ENCODE assay signal across 20 cellular contexts in the genomic region with DNA sequence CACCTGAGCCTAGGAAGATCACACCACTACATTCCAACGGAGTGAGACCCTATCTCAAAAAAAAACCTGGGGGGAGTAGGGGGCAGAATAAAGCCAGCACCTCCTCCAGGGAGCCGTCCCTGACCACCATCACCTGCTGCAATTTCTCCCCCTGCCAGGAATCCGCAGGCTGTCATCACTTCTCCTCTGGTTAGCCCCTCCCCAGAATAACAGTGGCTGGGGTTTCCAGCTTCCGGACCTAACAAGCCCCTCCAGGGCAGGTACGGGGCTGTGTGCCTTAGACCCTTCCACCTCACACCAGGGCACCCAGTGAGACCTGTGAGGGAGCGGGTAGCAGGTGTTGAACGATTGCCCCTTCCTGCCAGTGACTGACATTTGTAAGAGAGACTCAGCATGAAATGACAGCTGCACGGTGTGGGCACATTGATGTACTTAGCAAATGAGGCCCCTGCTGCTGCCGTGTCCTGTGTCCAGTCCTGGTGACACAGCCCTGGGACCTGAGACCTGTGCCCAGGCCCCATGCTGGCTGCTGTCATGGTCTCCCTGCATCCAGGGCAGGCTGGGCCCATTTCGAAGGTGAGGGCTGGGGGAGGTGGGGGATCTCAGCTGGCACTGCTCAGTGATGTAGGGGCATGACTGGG. TPM values are rescaled to one million over a fixed set of nuclear protein-coding genes. Genes with fewer than 3 reads are reported as not detected.
DNase-seq lines count a peak whose midpoint lies in the region; ATAC-seq and TF ChIP-seq lines count a peak whose summit lies in the region.
"Had no signal": no experiment of that assay in that cellular context is flagged by ENCODE, and none has a peak within 500 bp of the region (broad histone marks: within the 10 kb centered on the region; RNA-seq: fewer than 3 reads in every experiment).

No MANE protein-coding gene starts in this region.

- H3K27ac ChIP-seq in BLaER1 treated with 17β-estradiol and CSF1 and Interleukin-3, amounts not matched to agents 10 nM and 100 nM = peak overlapping the region in 4 of 11 experiments; percentile 33 to 80 (median 74); a peak in 7 of 22 replicates
- H3K27ac ChIP-seq in lower lobe of right lung (no peak overlapping the region), upper lobe of right lung (no peak overlapping the region)
- H3K27ac ChIP-seq: SK-N-MC had no signal

- H3K9ac ChIP-seq in BLaER1 treated with 17β-estradiol and CSF1 and Interleukin-3, amounts not matched to agents 10 nM and 100 nM = peak overlapping the region in 5 of 11 experiments; percentile 2 to 52 (median 35); a peak in 5 of 22 replicates

- peak overlapping the region; percentile 60 to 100 (median 90) for H3K4me2 ChIP-seq in BLaER1 treated with 17β-estradiol and CSF1 and Interleukin-3, amounts not matched to agents 10 nM and 100 nM

- no peaks in the 10 kb centered on the region for H3K4me1 Mint-ChIP-seq in stimulated activated naive CD8-positive, alpha-beta T cell treated with anti-CD3 and anti-CD28 coated beads, Interleukin-15, amount 100 ng/mL, for 72 hours

- H4K20me1 ChIP-seq in BLaER1 treated with 17β-estradiol and CSF1 and Interleukin-3, amounts not matched to agents 10 nM and 100 nM = 0 out of 22 replicates have a peak, but pooled peaks cover 0 to 4% (median 0%) of the 10 kb centered on the region in 11 experiments

- peaks cover 91 to 100% (median 100%) of the 10 kb centered on the region in 10 experiments for H3K4me1 ChIP-seq in BLaER1 treated with 17β-estradiol and CSF1 and Interleukin-3, amounts not matched to agents 10 nM and 100 nM
- H3K4me1 ChIP-seq in lower lobe of right lung (peaks cover 2% of the 10 kb centered on the region), upper lobe of right lung (peaks cover under 1% of the 10 kb centered on the region)

- H3K4me3 ChIP-seq in BLaER1 treated with 17β-estradiol and CSF1 and Interleukin-3, amounts not matched to agents 10 nM and 100 nM = no peak overlapping the region; a peak in 1 of 20 replicates
- no peak overlapping the region for H3K4me3 ChIP-seq in lower lobe of right lung
- H3K4me3 ChIP-seq in upper lobe of right lung = no peak overlapping the region
- H3K4me3 ChIP-seq: MG63, SK-N-MC had no signal

- H3K4me3 Mint-ChIP-seq in stimulated activated naive CD8-positive, alpha-beta T cell treated with anti-CD3 and anti-CD28 coated beads, Interleukin-15, amount 100 ng/mL, for 72 hours = no peak overlapping the region
- H3K4me3 Mint-ChIP-seq: B cell had no signal

- H3K27ac Mint-ChIP-seq in stimulated activated naive CD8-positive, alpha-beta T cell treated with anti-CD3 and anti-CD28 coated beads, Interleukin-15, amount 100 ng/mL, for 72 hours = no peak overlapping the region
- H3K27ac Mint-ChIP-seq: B cell had no signal

- no peaks in the 10 kb centered on the region for H3K9me3 ChIP-seq in BLaER1 treated with 17β-estradiol and CSF1 and Interleukin-3, amounts not matched to agents 10 nM and 100 nM (replicated peaks in 1 of 11)
- H3K9me3 ChIP-seq in lower lobe of right lung = no peaks in the 10 kb centered on the region
- H3K9me3 ChIP-seq in upper lobe of right lung = no peaks in the 10 kb centered on the region
- H3K9me3 ChIP-seq: MG63 had no signal

- no peaks in the 10 kb centered on the region for H3K9me3 Mint-ChIP-seq in stimulated activated naive CD8-positive, alpha-beta T cell treated with anti-CD3 and anti-CD28 coated beads, Interleukin-15, amount 100 ng/mL, for 72 hours

- ATAC-seq in lower lobe of right lung = peak in 1 of 2 donors; percentile 10
- ATAC-seq in upper lobe of right lung = peak; percentile 11
- ATAC-seq in GM21526 (IDR thresholded peaks at IDR 0.05; ENCODE audit: low FRiP score, unreplicated experiment) = no peak
- no peak for ATAC-seq in stimulated activated naive CD8-positive, alpha-beta T cell treated with anti-CD3 and anti-CD28 coated beads, Interleukin-15, amount 100 ng/mL, for 72 hours

- intact Hi-C loops in lower lobe of right lung (cut with DNase I) (loop anchor here (5.0 kb wide), 1 partner anchor 64 kb away; no protein-coding TSS in a partner anchor), upper lobe of right lung (cut with DNase I) (no loop called here)

- TF ChIP-seq CTCF in lower lobe of right lung (IDR thresholded peaks at IDR 0.05) (no peak), upper lobe of right lung (IDR thresholded peaks at IDR 0.05) (no peak)

- peaks cover 42% of the 10 kb centered on the region for H3K27me3 Mint-ChIP-seq in stimulated activated naive CD8-positive, alpha-beta T cell treated with anti-CD3 and anti-CD28 coated beads, Interleukin-15, amount 100 ng/mL, for 72 hours

- no peaks in the 10 kb centered on the region for H3K36me3 ChIP-seq in BLaER1 treated with 17β-estradiol and CSF1 and Interleukin-3, amounts not matched to agents 10 nM and 100 nM
- no peaks in the 10 kb centered on the region for H3K36me3 ChIP-seq in lower lobe of right lung
- no peaks in the 10 kb centered on the region for H3K36me3 ChIP-seq in upper lobe of right lung
- H3K36me3 ChIP-seq: MG63 had no signal

- DNase-seq in NCI-H69 (lab: John Stamatoyannopoulos, UW) = peak; percentile 50
- peak; percentile 35 for DNase-seq in lower lobe of right lung
- DNase-seq in upper lobe of right lung = no peak
- DNase-seq in medulla oblongata (ENCODE audit: extremely low spot score) = no peak
- DNase-seq in stimulated activated naive CD8-positive, alpha-beta T cell treated with anti-CD3 and anti-CD28 coated beads, Interleukin-15, amount 100 ng/mL, for 72 hours = no peak
- DNase-seq: Calu3, IMR-90, KG1, MG63, NCI-H1105 treated with DMSO at 0.1 percent for 48 hours, NCI-H187, NCI-H2081 treated with DMSO at 0.1 percent for 48 hours, NCI-H2171, NCI-H226, NCI-H510A, SIG-M5 had no signal

- H3K27me3 ChIP-seq in BLaER1 treated with 17β-estradiol and CSF1 and Interleukin-3, amounts not matched to agents 10 nM and 100 nM = peaks cover 0 to 43% (median 0%) of the 10 kb centered on the region in 11 experiments; a peak in 8 of 22 replicates
- H3K27me3 ChIP-seq in lower lobe of right lung (ENCODE audit: low read depth) = no peaks in the 10 kb centered on the region
- no peaks in the 10 kb centered on the region for H3K27me3 ChIP-seq in upper lobe of right lung
- H3K27me3 ChIP-seq: MG63 had no signal

RNA-seq across cellular contexts. Expression of a gene that starts 6.7 kb away (rescaled TPM):
- total RNA-seq in lower lobe of right lung (70.3 TPM), upper lobe of right lung (110 TPM)

Comparison
In these comparisons a context has a peak if more than half of its experiments do, and no peak if none do; other contexts are left out.
1. DNase-seq: peak in NCI-H69 (single experiment) and lower lobe of right lung (single experiment); none in upper lobe of right lung (single experiment), medulla oblongata (single experiment) and stimulated activated naive CD8-positive, alpha-beta T cell treated with anti-CD3 and anti-CD28 coated beads, Interleukin-15, amount 100 ng/mL, for 72 hours (0 of 2).